12 cellular contexts compared by ENCODE assay signal in the genomic region with DNA sequence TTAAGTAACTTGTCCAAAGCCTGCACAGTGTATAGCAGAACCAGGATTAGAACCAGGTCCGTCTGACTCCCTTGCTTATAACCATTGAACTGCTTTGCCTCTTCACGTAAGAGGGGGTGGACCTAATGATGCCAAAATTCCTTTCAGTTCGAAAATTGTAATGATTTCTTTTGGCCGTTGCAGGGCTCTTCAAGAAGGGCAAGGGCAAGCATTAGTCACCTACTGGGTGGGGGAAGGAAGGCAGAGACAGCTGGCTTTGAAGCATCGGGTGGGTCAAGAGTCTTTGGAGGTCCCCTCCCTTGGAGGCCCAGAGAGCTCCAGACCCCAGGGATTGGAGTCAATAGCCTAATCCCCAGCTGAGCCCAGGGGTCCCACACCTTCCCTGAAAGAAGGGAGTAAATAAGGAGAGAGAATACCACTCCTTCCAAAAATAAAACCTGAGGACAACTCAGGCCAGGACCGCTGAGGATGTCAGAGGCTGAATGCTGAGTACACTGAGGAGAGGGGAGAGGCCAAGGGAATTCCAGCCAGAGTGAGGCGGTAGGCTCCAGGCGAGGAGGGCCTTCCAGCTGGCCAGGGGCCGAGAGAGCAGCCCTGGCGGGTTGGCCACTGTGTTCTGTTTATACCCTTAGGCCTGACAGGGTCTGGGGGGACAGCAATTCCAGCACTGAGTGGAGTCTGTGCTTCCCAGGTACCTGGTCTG. TPM values are rescaled to one million over a fixed set of nuclear protein-coding genes. Genes with fewer than 3 reads are reported as not detected.
DNase-seq lines count a peak whose midpoint lies in the region; ATAC-seq, FAIRE-seq and TF ChIP-seq lines count a peak whose summit lies in the region.
"Had no signal": no experiment of that assay in that cellular context is flagged by ENCODE, and none has a peak within 500 bp of the region (broad histone marks: within the 10 kb centered on the region; RNA-seq: fewer than 3 reads in every experiment).

No MANE protein-coding gene starts in this region.

- H3K79me2 ChIP-seq in astrocyte (ENCODE audit: insufficient read depth, low read length), result peaks cover 85% of the 10 kb centered on the region

- H3K27me3 ChIP-seq in astrocyte (ENCODE audit: insufficient read depth, low read length) (no peaks in the 10 kb centered on the region), stomach smooth muscle (ENCODE audit: control insufficient read depth in 1 of 2, insufficient read depth in 2 of 2, low read length in 2 of 2) (no peaks in the 10 kb centered on the region), Caco-2 (replicated peaks; ENCODE audit: control insufficient read depth, insufficient read depth, low read length) (no peaks in the 10 kb centered on the region)

- H3K4me3 ChIP-seq in astrocyte (ENCODE audit: insufficient read depth, low read depth, low read length), result peak overlapping the region; percentile 26
- no peak overlapping the region for H3K4me3 ChIP-seq in stomach smooth muscle (ENCODE audit: low read length in 2 of 2)
- no peak overlapping the region for H3K4me3 ChIP-seq in Caco-2 (ENCODE audit: low read depth, low read length)
- H3K4me3 ChIP-seq: heart left ventricle had no signal

- H4K20me1 ChIP-seq in astrocyte (ENCODE audit: insufficient read depth, low read length), result peaks cover 35% of the 10 kb centered on the region

- FAIRE-seq in astrocyte (lab: Jason Lieb, UNC), result no peak

- intact Hi-C loops in Caco-2 (cut with micrococcal nuclease; ENCODE audit: unreplicated experiment), result no loop called here

- H3K4me3 Mint-ChIP-seq in astrocyte (ENCODE audit: unreplicated experiment) (peak overlapping the region; percentile 69), Caco-2 (ENCODE audit: unreplicated experiment) (no peak overlapping the region)
- H3K4me3 Mint-ChIP-seq: activated CD8-positive, alpha-beta memory T cell treated with anti-CD3 and anti-CD28 coated beads, Interleukin-2, amount 10 ng/mL, durations not matched to agents 7 days and 5 days had no signal

- no peak for ATAC-seq in HG03565 (IDR thresholded peaks at IDR 0.05; ENCODE audit: unreplicated experiment)
- ATAC-seq: activated CD8-positive, alpha-beta memory T cell treated with anti-CD3 and anti-CD28 coated beads, Interleukin-2, amount 10 ng/mL, durations not matched to agents 7 days and 5 days had no signal

- H3K4me1 ChIP-seq in astrocyte (ENCODE audit: insufficient read depth, low read length) (peaks cover 64% of the 10 kb centered on the region), stomach smooth muscle (ENCODE audit: control insufficient read depth, insufficient read depth, low read length) (peaks cover 43% of the 10 kb centered on the region), Caco-2 (peaks cover 50% of the 10 kb centered on the region)

- POLR2A ChIA-PET in Caco-2 (lab: Charles Lee), result no interaction called here

- no peak overlapping the region for H2AFZ ChIP-seq in astrocyte (ENCODE audit: low read depth, low read length)

- peaks cover 58% of the 10 kb centered on the region for H3K4me1 Mint-ChIP-seq in astrocyte (ENCODE audit: low read depth, unreplicated experiment)
- H3K4me1 Mint-ChIP-seq in Caco-2 (ENCODE audit: low read depth, unreplicated experiment), result peaks cover 25% of the 10 kb centered on the region

- peak; percentile 92 for DNase-seq in HCEC 1CT
- DNase-seq in astrocyte (ENCODE audit: low read depth), result peak; percentile 86
- peak; percentile 77 for DNase-seq in islet precursor cell
- no peak for DNase-seq in NCI-H2107 (lab: John Stamatoyannopoulos, UW)
- DNase-seq in stimulated activated CD4-positive, alpha-beta T cell treated with anti-CD3 and anti-CD28 coated beads, Interleukin-2, amount 100 ng/mL, for 24 hours, result no peak
- DNase-seq in Caco-2, result no peak
- DNase-seq: activated CD8-positive, alpha-beta memory T cell treated with anti-CD3 and anti-CD28 coated beads, Interleukin-2, amount 10 ng/mL, durations not matched to agents 7 days and 5 days; nephron progenitor cell had no signal

- peak overlapping the region; percentile 97 for H3K27ac Mint-ChIP-seq in astrocyte (ENCODE audit: unreplicated experiment)
- H3K27ac Mint-ChIP-seq in Caco-2 (ENCODE audit: unreplicated experiment), result no peak overlapping the region
- H3K27ac Mint-ChIP-seq: activated CD8-positive, alpha-beta memory T cell treated with anti-CD3 and anti-CD28 coated beads, Interleukin-2, amount 10 ng/mL, durations not matched to agents 7 days and 5 days; nephron progenitor cell had no signal

- H3K27ac ChIP-seq in astrocyte (ENCODE audit: low read depth, low read length) (peak overlapping the region; percentile 100), stomach smooth muscle (ENCODE audit: low read length) (peak overlapping the region; percentile 18)

- H3K9me3 ChIP-seq in astrocyte (ENCODE audit: insufficient read depth, low read depth, low read length) (no peaks in the 10 kb centered on the region), stomach smooth muscle (ENCODE audit: control insufficient read depth in 2 of 2, low read length in 2 of 2) (no peaks in the 10 kb centered on the region), Caco-2 (no peaks in the 10 kb centered on the region)
- H3K9me3 ChIP-seq: heart left ventricle had no signal

- H3K9me3 Mint-ChIP-seq in astrocyte (ENCODE audit: unreplicated experiment) (no peaks in the 10 kb centered on the region), Caco-2 (ENCODE audit: unreplicated experiment) (no peaks in the 10 kb centered on the region)
- H3K9me3 Mint-ChIP-seq: brain, nephron progenitor cell had no signal

- CTCF ChIA-PET in Caco-2 (lab: Charles Lee), result interaction anchor here (1.0 kb wide), 1 partner anchor 52 kb away, joined by 3 read pairs; no protein-coding TSS in a partner anchor

- no TSS peak for BruUV-seq in Caco-2 (replicated peaks; lab: Mats Ljungman, UMichigan)

- peaks cover 24% of the 10 kb centered on the region for H3K36me3 Mint-ChIP-seq in astrocyte (ENCODE audit: low read depth, unreplicated experiment)
- H3K36me3 Mint-ChIP-seq in Caco-2 (ENCODE audit: insufficient read depth, unreplicated experiment), result peaks cover 13% of the 10 kb centered on the region
- H3K36me3 Mint-ChIP-seq: activated CD8-positive, alpha-beta memory T cell treated with anti-CD3 and anti-CD28 coated beads, Interleukin-2, amount 10 ng/mL, durations not matched to agents 7 days and 5 days; brain had no signal

- H3K4me2 ChIP-seq in astrocyte (ENCODE audit: low read length), result peak overlapping the region; percentile 72

- H3K27me3 Mint-ChIP-seq in astrocyte (ENCODE audit: low read depth, unreplicated experiment) (no peaks in the 10 kb centered on the region), Caco-2 (ENCODE audit: insufficient read depth, unreplicated experiment) (no peaks in the 10 kb centered on the region)

- H3K36me3 ChIP-seq in astrocyte (ENCODE audit: insufficient read depth, low read length) (no peaks in the 10 kb centered on the region), stomach smooth muscle (ENCODE audit: control insufficient read depth in 2 of 2, insufficient read depth in 2 of 2, low read length in 2 of 2) (no peaks in the 10 kb centered on the region), Caco-2 (ENCODE audit: control insufficient read depth, insufficient read depth, low read length) (no peaks in the 10 kb centered on the region)
- H3K36me3 ChIP-seq: heart left ventricle had no signal

- TF ChIP-seq CTCF in astrocyte (IDR thresholded peaks at IDR 0.05; ENCODE audit: insufficient read depth, low read depth, low read length) (no peak), Caco-2 (IDR thresholded peaks at IDR 0.05; ENCODE audit: insufficient read depth in 1 of 2, low read depth in 1 of 2, low read length in 1 of 2, severe bottlenecking in 1 of 2, unreplicated experiment in 1 of 2) (no peak)

- H3K9ac ChIP-seq in astrocyte (ENCODE audit: low read length) (peak overlapping the region; percentile 75), stomach smooth muscle (ENCODE audit: low read length in 2 of 2) (no peak overlapping the region)

RNA-seq across cellular contexts. Expression of a gene that starts 14.1 kb away (rescaled TPM):
- 324 and 399 TPM in 2 replicates for total RNA-seq in astrocyte
- 24.9 and 29.5 TPM in 2 replicates for total RNA-seq in Caco-2 (2022)
- total RNA-seq: activated CD8-positive, alpha-beta memory T cell treated with anti-CD3 and anti-CD28 coated beads, Interleukin-2, amount 10 ng/mL, durations not matched to agents 7 days and 5 days had no signal

RNA-seq across cellular contexts. Expression of a gene that starts 55.7 kb away (rescaled TPM):
- total RNA-seq in astrocyte (53.8 and 59.3 TPM in 2 replicates), Caco-2 (2022) (59.3 and 59.5 TPM in 2 replicates)

Comparison
In these comparisons a context has a peak if more than half of its experiments do, and no peak if none do; other contexts are left out.
1. DNase-seq: peak in HCEC 1CT (single experiment), astrocyte (single experiment) and islet precursor cell (single experiment); none in NCI-H2107 (single experiment), stimulated activated CD4-positive, alpha-beta T cell treated with anti-CD3 and anti-CD28 coated beads, Interleukin-2, amount 100 ng/mL, for 24 hours (0 of 2) and Caco-2 (0 of 2).
2. RNA of a gene that starts 14.1 kb away (total RNA-seq): 324 to 399 TPM in astrocyte; 24.9 to 29.5 TPM in Caco-2; every median in the first group is over 10 times any median in the second.